1 cellular context compared by ENCODE assay signal in the genomic region with DNA sequence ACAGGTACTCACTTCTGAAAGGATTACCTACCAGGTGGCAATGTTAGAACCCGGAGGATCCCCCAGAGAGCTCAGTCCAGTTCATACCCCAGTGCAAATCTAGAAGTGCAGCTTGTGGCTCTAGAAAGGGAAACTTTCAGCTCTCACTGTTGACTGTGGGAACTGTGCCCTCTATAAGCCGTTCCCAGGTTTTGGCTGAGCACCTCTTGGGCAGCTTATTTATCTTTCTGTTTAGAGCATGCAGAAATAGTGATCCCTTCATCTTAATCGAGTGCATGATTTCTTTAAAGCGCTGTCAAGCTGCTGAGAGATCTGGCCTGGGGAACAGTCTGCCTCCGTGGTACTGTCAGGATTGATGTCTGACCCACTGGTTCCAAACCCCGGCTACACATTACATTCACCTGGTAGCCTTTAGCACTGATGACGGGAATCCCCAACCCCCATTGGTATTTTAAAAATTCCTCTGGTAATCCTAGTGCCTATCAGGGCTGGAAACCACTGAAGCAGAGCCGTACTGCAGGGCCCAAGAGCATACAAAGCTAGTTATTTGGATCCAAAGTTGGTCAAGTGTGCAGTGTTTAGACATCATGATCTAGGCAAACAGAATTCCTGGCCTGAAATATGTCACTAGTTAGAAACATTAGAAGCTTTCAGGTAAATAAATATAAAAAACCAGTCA.
TF ChIP-seq lines count a peak whose summit lies in the region.

No MANE protein-coding gene starts in this region.

TF ChIP-seq in HepG2, 621 proteins besides CTCF, POLR2A, EP300 and RAD21:
- TF ChIP-seq, protein P1, sequence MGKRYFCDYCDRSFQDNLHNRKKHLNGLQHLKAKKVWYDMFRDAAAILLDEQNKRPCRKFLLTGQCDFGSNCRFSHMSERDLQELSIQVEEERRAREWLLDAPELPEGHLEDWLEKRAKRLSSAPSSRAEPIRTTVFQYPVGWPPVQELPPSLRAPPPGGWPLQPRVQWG (CRISPR knock-in tag; IDR thresholded peaks at IDR 0.05; ENCODE audit: borderline replicate concordance, low read depth): no peak
- no peak for TF ChIP-seq SP5 (CRISPR knock-in tag; IDR thresholded peaks at IDR 0.05; ENCODE audit: borderline replicate concordance, low read depth)
- TF ChIP-seq SIN3B (IDR thresholded peaks at IDR 0.05; ENCODE audit: low read length): no peak
- no peak for TF ChIP-seq THAP11 (CRISPR knock-in tag; IDR thresholded peaks at IDR 0.05)
